In genomic region chr7:152140067-152140466, GRCh38 we compare ENCODE assay signal across 15 cellular contexts.
DNase-seq lines count a peak whose midpoint lies in the region; ATAC-seq and TF ChIP-seq lines count a peak whose summit lies in the region.
"Had no signal": no experiment of that assay in that cellular context is flagged by ENCODE, and none has a peak within 500 bp of the region (broad histone marks: within the 10 kb centered on the region; RNA-seq: fewer than 3 reads in every experiment).

No MANE protein-coding gene starts in this region.

- CTCF ChIA-PET in CD4-positive, alpha-beta T cell (lab: Charles Lee) = no interaction called here

- TF ChIP-seq CTCF in CD4-positive, alpha-beta T cell (IDR thresholded peaks at IDR 0.05) = no peak
- no peak for TF ChIP-seq CTCF in endothelial cell (IDR thresholded peaks at IDR 0.05; ENCODE audit: unreplicated experiment)
- TF ChIP-seq CTCF in progenitor cell of endocrine pancreas (IDR thresholded peaks at IDR 0.05; ENCODE audit: unreplicated experiment) = no peak

- no peaks in the 10 kb centered on the region for H3K9me3 ChIP-seq in CD4-positive, alpha-beta T cell (ENCODE audit: control insufficient read depth, low read length)
- no peaks in the 10 kb centered on the region for H3K9me3 ChIP-seq in T-helper 17 cell (ENCODE audit: control insufficient read depth, low read length, poor library complexity, severe bottlenecking)
- H3K9me3 ChIP-seq: BLaER1, Caco-2, HAP-1 had no signal

- POLR2A ChIA-PET in CD4-positive, alpha-beta T cell (lab: Charles Lee) = interaction anchor here (0.8 kb wide), 1 partner anchor 56 kb away, joined by 3 read pairs; no protein-coding TSS in a partner anchor

- H3K4me3 Mint-ChIP-seq in activated T-cell treated with anti-CD3 and anti-CD28 coated beads, Interleukin-2, amount 50 U/mL, for 24 hours = no peak overlapping the region
- H3K4me3 Mint-ChIP-seq in CD4-positive, alpha-beta T cell = no peak overlapping the region
- peak overlapping the region; percentile 13 for H3K4me3 Mint-ChIP-seq in endothelial cell (ENCODE audit: unreplicated experiment)
- H3K4me3 Mint-ChIP-seq in progenitor cell of endocrine pancreas (ENCODE audit: low read depth) = no peak overlapping the region
- H3K4me3 Mint-ChIP-seq in T-helper 17 cell = no peak overlapping the region

- H3K27ac ChIP-seq in CD4-positive, alpha-beta T cell (ENCODE audit: low read depth, low read length) = no peak overlapping the region
- H3K27ac ChIP-seq: BLaER1 had no signal

- H3K36me3 Mint-ChIP-seq in activated T-cell treated with anti-CD3 and anti-CD28 coated beads, Interleukin-2, amount 50 U/mL, for 24 hours (ENCODE audit: low read depth) = peaks cover 88% of the 10 kb centered on the region
- H3K36me3 Mint-ChIP-seq in CD4-positive, alpha-beta T cell (ENCODE audit: low read depth) = peaks cover 71% of the 10 kb centered on the region
- peaks cover 39% of the 10 kb centered on the region for H3K36me3 Mint-ChIP-seq in endothelial cell (ENCODE audit: low read depth, unreplicated experiment)
- H3K36me3 Mint-ChIP-seq in progenitor cell of endocrine pancreas (ENCODE audit: insufficient read depth) = peaks cover 20% of the 10 kb centered on the region
- peaks cover 8% of the 10 kb centered on the region for H3K36me3 Mint-ChIP-seq in T-helper 17 cell (ENCODE audit: low read depth)

- no peak for DNase-seq in activated T-cell treated with anti-CD3 and anti-CD28 coated beads, Interleukin-2, amount 50 U/mL, for 24 hours
- DNase-seq in activated T-cell treated with anti-CD3 and anti-CD28 coated beads, Interleukin-2, amount 50 U/mL, for 1 hour = no peak
- DNase-seq in CD4-positive, alpha-beta T cell = no peak
- DNase-seq in endothelial cell (ENCODE audit: low spot score) (no peak), progenitor cell of endocrine pancreas (ENCODE audit: low spot score, unreplicated experiment) (no peak), T-helper 17 cell (no peak), GM19240 (ENCODE audit: insufficient read length, low spot score) (no peak)
- DNase-seq: 8988T; AML-193; Caco-2; CD4-positive, alpha-beta memory T cell; DND-41; GF-D8 had no signal

- no peaks in the 10 kb centered on the region for H3K9me3 Mint-ChIP-seq in activated T-cell treated with anti-CD3 and anti-CD28 coated beads, Interleukin-2, amount 50 U/mL, for 24 hours
- no peaks in the 10 kb centered on the region for H3K9me3 Mint-ChIP-seq in CD4-positive, alpha-beta T cell
- H3K9me3 Mint-ChIP-seq in endothelial cell (ENCODE audit: unreplicated experiment) (no peaks in the 10 kb centered on the region), progenitor cell of endocrine pancreas (ENCODE audit: low read depth) (no peaks in the 10 kb centered on the region)

- H3K4me1 Mint-ChIP-seq in activated T-cell treated with anti-CD3 and anti-CD28 coated beads, Interleukin-2, amount 50 U/mL, for 24 hours (ENCODE audit: low read depth) = peaks cover 27% of the 10 kb centered on the region
- H3K4me1 Mint-ChIP-seq in CD4-positive, alpha-beta T cell (ENCODE audit: low read depth) = peaks cover 39% of the 10 kb centered on the region
- H3K4me1 Mint-ChIP-seq in endothelial cell (ENCODE audit: unreplicated experiment) (peaks cover 15% of the 10 kb centered on the region), progenitor cell of endocrine pancreas (ENCODE audit: low read depth) (no peaks in the 10 kb centered on the region), T-helper 17 cell (peaks cover 25% of the 10 kb centered on the region)

- no peaks in the 10 kb centered on the region for H3K27me3 Mint-ChIP-seq in activated T-cell treated with anti-CD3 and anti-CD28 coated beads, Interleukin-2, amount 50 U/mL, for 24 hours
- no peaks in the 10 kb centered on the region for H3K27me3 Mint-ChIP-seq in CD4-positive, alpha-beta T cell
- peaks cover 2% of the 10 kb centered on the region for H3K27me3 Mint-ChIP-seq in endothelial cell (ENCODE audit: unreplicated experiment)
- no peaks in the 10 kb centered on the region for H3K27me3 Mint-ChIP-seq in progenitor cell of endocrine pancreas
- H3K27me3 Mint-ChIP-seq in T-helper 17 cell = no peaks in the 10 kb centered on the region
- H3K27me3 Mint-ChIP-seq: CD4-positive, alpha-beta memory T cell had no signal

- no peaks in the 10 kb centered on the region for H3K27me3 ChIP-seq in CD4-positive, alpha-beta T cell (ENCODE audit: control insufficient read depth, insufficient read depth, low read length)
- H3K27me3 ChIP-seq: BLaER1 had no signal

- intact Hi-C loops in CD4-positive, alpha-beta T cell (cut with DNase I, micrococcal nuclease) = loop anchor here (10.0 kb wide), 2 partner anchors 205 to 565 kb away; no protein-coding TSS in a partner anchor

- no peak for ATAC-seq in CD4-positive, alpha-beta T cell (ENCODE audit: poor library complexity)
- ATAC-seq in T-helper 17 cell = no peak

- peak overlapping the region; percentile 31 for H3K27ac Mint-ChIP-seq in activated T-cell treated with anti-CD3 and anti-CD28 coated beads, Interleukin-2, amount 50 U/mL, for 24 hours
- peak overlapping the region; percentile 73 for H3K27ac Mint-ChIP-seq in CD4-positive, alpha-beta T cell
- H3K27ac Mint-ChIP-seq in endothelial cell (ENCODE audit: unreplicated experiment) (no peak overlapping the region), progenitor cell of endocrine pancreas (peak overlapping the region; percentile 62), T-helper 17 cell (no peak overlapping the region)

Comparison
In these comparisons a context has a peak if more than half of its experiments do, and no peak if none do; other contexts are left out.
1. H3K27ac Mint-ChIP-seq: peak in activated T-cell treated with anti-CD3 and anti-CD28 coated beads, Interleukin-2, amount 50 U/mL, for 24 hours (single experiment), CD4-positive, alpha-beta T cell (single experiment) and progenitor cell of endocrine pancreas (single experiment); none in endothelial cell (single experiment) and T-helper 17 cell (single experiment).